Comparison of ENCODE assay signal across 26 cellular contexts in the genomic region with DNA sequence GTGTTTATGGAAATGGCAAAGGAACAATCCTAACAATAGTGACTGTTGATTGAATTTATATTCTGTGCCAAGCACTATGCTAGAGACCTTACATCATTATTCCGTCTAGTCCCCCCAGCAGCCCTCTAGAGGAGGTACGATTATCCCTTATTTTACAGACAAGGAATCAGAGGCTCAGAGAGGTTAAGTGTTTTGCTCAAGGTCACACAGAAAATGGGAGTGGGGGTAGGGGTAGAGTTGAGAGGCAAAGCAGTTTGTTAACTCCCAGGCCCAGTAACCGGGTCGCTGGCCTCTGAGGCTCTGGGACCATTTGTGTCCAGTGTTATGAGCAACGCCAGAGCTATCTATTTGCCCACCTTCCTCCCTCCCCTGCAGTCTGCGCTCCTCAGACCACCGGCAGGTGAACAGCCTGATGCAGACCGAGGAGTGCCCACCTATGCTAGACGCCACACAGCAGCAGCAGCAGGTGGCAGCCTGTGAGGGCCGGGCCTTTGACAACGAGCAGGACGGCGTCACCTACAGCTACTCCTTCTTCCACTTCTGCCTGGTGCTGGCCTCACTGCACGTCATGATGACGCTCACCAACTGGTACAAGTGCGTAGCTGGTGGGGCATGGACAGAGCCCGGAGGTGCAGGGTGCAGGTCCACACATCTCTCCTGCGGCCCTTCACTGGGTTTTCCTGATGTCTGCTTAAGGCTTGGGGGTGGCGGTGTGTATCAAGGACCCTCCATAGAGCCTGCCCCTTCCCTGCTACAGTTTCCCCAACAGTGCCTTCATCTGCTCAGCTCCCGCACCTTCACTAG. TPM values are rescaled to one million over a fixed set of nuclear protein-coding genes. Genes with fewer than 3 reads are reported as not detected.
A peak's percentile ranks its signal among the peaks of the same experiment; 100 is the strongest.
DNase-seq lines count a peak whose midpoint lies in the region; ATAC-seq, FAIRE-seq and TF ChIP-seq lines count a peak whose summit lies in the region.
"Had no signal": no experiment of that assay in that cellular context is flagged by ENCODE, and none has a peak within 500 bp of the region (broad histone marks: within the 10 kb centered on the region; RNA-seq: fewer than 3 reads in every experiment).

No MANE protein-coding gene starts in this region.

- no peaks in the 10 kb centered on the region for H3K27me3 ChIP-seq in ovary
- H3K27me3 ChIP-seq: gastrocnemius medialis had no signal

- TF ChIP-seq POLR2A in ovary (IDR thresholded peaks at IDR 0.05) (no peak), GM12892 (IDR thresholded peaks at IDR 0.05; ENCODE audit: low read depth, low read length) (no peak)

- intact Hi-C loops in posterior vena cava (cut with DNase I): loop anchor here in 1 of 2 donors (5.0 kb wide), 1 partner anchor 400 kb away; no protein-coding TSS in a partner anchor
- intact Hi-C loops in ovary (cut with DNase I): no loop called here

- DNase-seq in activated T-cell treated with anti-CD3 and anti-CD28 coated beads, Interleukin-2, amount 50 U/mL, for 24 hours: peak; percentile 16
- DNase-seq in activated T-cell treated with anti-CD3 and anti-CD28 coated beads for 4 hours (no peak), SHP77 treated with DMSO at 0.1 percent for 48 hours (lab: John Stamatoyannopoulos, UW) (peak; percentile 60), posterior vena cava (ENCODE audit: low spot score) (peak; percentile 59), NCI-H82 (lab: John Stamatoyannopoulos, UW) (no peak), ovary (no peak), GM12892 (ENCODE audit: insufficient read length) (no peak)
- DNase-seq: activated CD4-positive, alpha-beta memory T cell treated with anti-CD3 and anti-CD28 coated beads, Interleukin-2, amount 10 ng/mL, durations not matched to agents 7 days and 5 days; activated gamma-delta T cell; activated naive CD8-positive, alpha-beta T cell treated with anti-CD3 and anti-CD28 coated beads for 36 hours; CD4-positive, alpha-beta memory T cell; EL; gastrocnemius medialis; lower lobe of right lung; mucosa of descending colon; MV-4-11; NCI-H146; NCI-H2107; right cardiac atrium; T-helper 9 cell; trophoblast cell had no signal

- no peak overlapping the region for H3K27ac ChIP-seq in ovary
- H3K27ac ChIP-seq: A549, gastrocnemius medialis, lower lobe of right lung had no signal

- H3K9me3 ChIP-seq in ovary: no peaks in the 10 kb centered on the region
- H3K9me3 ChIP-seq: A549, gastrocnemius medialis, lower lobe of right lung, mucosa of descending colon had no signal

- no peak for FAIRE-seq in GM12892 (lab: Jason Lieb, UNC)
- FAIRE-seq: A549, RCC 7860 had no signal

- TF ChIP-seq CTCF in ovary (IDR thresholded peaks at IDR 0.05): no peak

- H3K4me3 Mint-ChIP-seq in activated T-cell treated with anti-CD3 and anti-CD28 coated beads, Interleukin-2, amount 50 U/mL, for 24 hours: no peak overlapping the region
- H3K4me3 Mint-ChIP-seq: activated CD4-positive, alpha-beta memory T cell treated with anti-CD3 and anti-CD28 coated beads, Interleukin-2, amount 10 ng/mL, durations not matched to agents 7 days and 5 days; activated naive CD8-positive, alpha-beta T cell treated with anti-CD3 and anti-CD28 coated beads for 36 hours; CD4-positive, alpha-beta memory T cell; nephron had no signal

- no peaks in the 10 kb centered on the region for H3K36me3 ChIP-seq in ovary
- H3K36me3 ChIP-seq: gastrocnemius medialis, lower lobe of right lung had no signal

- H3K27me3 Mint-ChIP-seq in activated T-cell treated with anti-CD3 and anti-CD28 coated beads, Interleukin-2, amount 50 U/mL, for 24 hours: no peaks in the 10 kb centered on the region
- H3K27me3 Mint-ChIP-seq: activated CD4-positive, alpha-beta memory T cell treated with anti-CD3 and anti-CD28 coated beads, Interleukin-2, amount 10 ng/mL, durations not matched to agents 7 days and 5 days; activated naive CD8-positive, alpha-beta T cell treated with anti-CD3 and anti-CD28 coated beads for 36 hours had no signal

- no peaks in the 10 kb centered on the region for H3K4me1 ChIP-seq in ovary (ENCODE audit: insufficient read depth)
- H3K4me1 ChIP-seq: A549, gastrocnemius medialis, lower lobe of right lung had no signal

- no peak overlapping the region for H3K27ac Mint-ChIP-seq in activated T-cell treated with anti-CD3 and anti-CD28 coated beads, Interleukin-2, amount 50 U/mL, for 24 hours
- H3K27ac Mint-ChIP-seq: activated CD4-positive, alpha-beta memory T cell treated with anti-CD3 and anti-CD28 coated beads, Interleukin-2, amount 10 ng/mL, durations not matched to agents 7 days and 5 days; activated naive CD8-positive, alpha-beta T cell treated with anti-CD3 and anti-CD28 coated beads for 36 hours; CD4-positive, alpha-beta memory T cell; nephron had no signal

- H3K4me1 Mint-ChIP-seq in activated T-cell treated with anti-CD3 and anti-CD28 coated beads, Interleukin-2, amount 50 U/mL, for 24 hours (ENCODE audit: low read depth): no peaks in the 10 kb centered on the region
- H3K4me1 Mint-ChIP-seq: activated CD4-positive, alpha-beta memory T cell treated with anti-CD3 and anti-CD28 coated beads, Interleukin-2, amount 10 ng/mL, durations not matched to agents 7 days and 5 days; activated naive CD8-positive, alpha-beta T cell treated with anti-CD3 and anti-CD28 coated beads for 36 hours; CD4-positive, alpha-beta memory T cell had no signal

- ATAC-seq in GM18909 (IDR thresholded peaks at IDR 0.05; ENCODE audit: poor library complexity, unreplicated experiment): no peak
- ATAC-seq: HCT116, lower lobe of right lung, mucosa of descending colon, right cardiac atrium had no signal

- H3K9me3 Mint-ChIP-seq in activated T-cell treated with anti-CD3 and anti-CD28 coated beads, Interleukin-2, amount 50 U/mL, for 24 hours: no peaks in the 10 kb centered on the region
- H3K9me3 Mint-ChIP-seq: activated CD4-positive, alpha-beta memory T cell treated with anti-CD3 and anti-CD28 coated beads, Interleukin-2, amount 10 ng/mL, durations not matched to agents 7 days and 5 days; activated naive CD8-positive, alpha-beta T cell treated with anti-CD3 and anti-CD28 coated beads for 36 hours; CD4-positive, alpha-beta memory T cell; nephron had no signal

- TF ChIP-seq EP300 in ovary (IDR thresholded peaks at IDR 0.05): no peak

- no peaks in the 10 kb centered on the region for H3K36me3 Mint-ChIP-seq in activated T-cell treated with anti-CD3 and anti-CD28 coated beads, Interleukin-2, amount 50 U/mL, for 24 hours (ENCODE audit: low read depth)
- H3K36me3 Mint-ChIP-seq: activated naive CD8-positive, alpha-beta T cell treated with anti-CD3 and anti-CD28 coated beads for 36 hours; CD4-positive, alpha-beta memory T cell had no signal

- WGBS in ovary, 3 donors: 84 to 87% (median 85%) methylated on average over 20 of the region's 20 CpGs

- H3K4me3 ChIP-seq in ovary: no peak overlapping the region
- H3K4me3 ChIP-seq: A549, gastrocnemius medialis, lower lobe of right lung, mucosa of descending colon had no signal

RNA-seq across cellular contexts. Expression of a gene that starts 19.8 kb away (rescaled TPM):
- total RNA-seq in posterior vena cava: 1 to 10 TPM; 3.9 to 5.1 TPM
- 10 to 100 TPM in 1 of 7 donors, 1 to 10 TPM in 3, under 1 TPM in 3; 0.25 to 15.2 (median 2.0) TPM for total RNA-seq in ovary
- under 1 TPM in 1 of 2 donors, not detected in 1; 0.90 TPM for polyA plus RNA-seq in ovary
- 0.17 TPM for polyA plus RNA-seq in GM12892 (2012; ENCODE audit: missing spikeins)

RNA-seq across cellular contexts. Expression of a gene that starts 59.9 kb away (rescaled TPM):
- total RNA-seq in posterior vena cava (100 to 1,000 TPM; 132 to 142 TPM), ovary (10 to 100 TPM in 6 of 7 donors, 1 to 10 TPM in 1; 3.3 to 39.3 (median 24.2) TPM)
- 100 to 1,000 TPM in 1 of 2 donors, 10 to 100 TPM in 1; 20.0 to 153 TPM for polyA plus RNA-seq in ovary
- polyA plus RNA-seq in GM12892 (2012; ENCODE audit: missing spikeins): 8.4 TPM
- total RNA-seq: activated CD4-positive, alpha-beta memory T cell treated with anti-CD3 and anti-CD28 coated beads, Interleukin-2, amount 10 ng/mL, durations not matched to agents 7 days and 5 days; activated naive CD8-positive, alpha-beta T cell treated with anti-CD3 and anti-CD28 coated beads for 36 hours had no signal
- polyA plus RNA-seq: A549; CD4-positive, alpha-beta memory T cell had no signal

Comparison
In these comparisons a context has a peak if more than half of its experiments do, and no peak if none do; other contexts are left out.
1. DNase-seq: peak in activated T-cell treated with anti-CD3 and anti-CD28 coated beads, Interleukin-2, amount 50 U/mL, for 24 hours (single experiment), SHP77 treated with DMSO at 0.1 percent for 48 hours (single experiment) and posterior vena cava (single experiment); none in activated T-cell treated with anti-CD3 and anti-CD28 coated beads for 4 hours (single experiment), NCI-H82 (single experiment), ovary (0 of 5) and GM12892 (single experiment).